Comparison of ENCODE assay signal across 26 cellular contexts in the genomic region with DNA sequence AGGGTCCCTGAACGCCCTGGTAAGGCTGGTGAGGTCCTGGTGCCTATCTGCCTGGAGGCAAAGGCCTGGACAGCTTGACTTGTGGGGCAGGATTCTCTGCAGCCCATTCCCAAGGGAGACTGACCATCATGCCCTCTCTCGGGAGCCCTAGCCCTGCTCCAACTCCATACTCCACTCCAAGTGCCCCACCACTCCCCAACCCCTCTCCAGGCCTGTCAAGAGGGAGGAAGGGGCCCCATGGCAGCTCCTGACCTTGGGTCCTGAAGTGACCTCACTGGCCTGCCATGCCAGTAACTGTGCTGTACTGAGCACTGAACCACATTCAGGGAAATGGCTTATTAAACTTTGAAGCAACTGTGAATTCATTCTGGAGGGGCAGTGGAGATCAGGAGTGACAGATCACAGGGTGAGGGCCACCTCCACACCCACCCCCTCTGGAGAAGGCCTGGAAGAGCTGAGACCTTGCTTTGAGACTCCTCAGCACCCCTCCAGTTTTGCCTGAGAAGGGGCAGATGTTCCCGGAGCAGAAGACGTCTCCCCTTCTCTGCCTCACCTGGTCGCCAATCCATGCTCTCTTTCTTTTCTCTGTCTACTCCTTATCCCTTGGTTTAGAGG. TPM values are rescaled to one million over a fixed set of nuclear protein-coding genes. Genes with fewer than 3 reads are reported as not detected.
DNase-seq lines count a peak whose midpoint lies in the region; FAIRE-seq and TF ChIP-seq lines count a peak whose summit lies in the region.
"Had no signal": no experiment of that assay in that cellular context is flagged by ENCODE, and none has a peak within 500 bp of the region (broad histone marks: within the 10 kb centered on the region; RNA-seq: fewer than 3 reads in every experiment).

No MANE protein-coding gene starts in this region.

- H3K23me2 ChIP-seq in H1 (ENCODE audit: low read depth, low read length), result peaks cover 2% of the 10 kb centered on the region; the same call in 1 of the 2 replicates

- no peak overlapping the region for H3K56ac ChIP-seq in H1 (replicated peaks; ENCODE audit: insufficient read length, low read depth, low read length)

- H3K4me3 Mint-ChIP-seq in activated T-cell treated with anti-CD3 and anti-CD28 coated beads, Interleukin-2, amount 50 U/mL, for 24 hours, result no peak overlapping the region
- H3K4me3 Mint-ChIP-seq in endothelial cell (ENCODE audit: unreplicated experiment), result peak overlapping the region; percentile 78
- H3K4me3 Mint-ChIP-seq in neural progenitor cell, result no peak overlapping the region
- H3K4me3 Mint-ChIP-seq: CD14-positive monocyte; CD4-positive, alpha-beta T cell had no signal

- 83% methylated on average over 5 of the region's 5 CpGs; no CpG with 5 or more reads in 1 of the 2 experiments for WGBS in H1 (ENCODE audit: extremely low coverage in 1 of 2, insufficient coverage in 1 of 2, insufficient read length in 1 of 2, insufficient replicate concordance in 2 of 2, low coverage in 1 of 2, low lambda C conversion rate in 2 of 2, missing lambda C conversion rate in 1 of 2), 2 experiments

- no peak for TF ChIP-seq RAD21 in H1 (IDR thresholded peaks at IDR 0.05 in 1 of 2, conservative IDR thresholded peaks at IDR 0.05 in 1 of 2; ENCODE audit: low read depth in 2 of 2, low read length in 2 of 2)

- H4K8ac ChIP-seq in H1 (ENCODE audit: extremely low read depth, insufficient read depth, low read length), result no peak overlapping the region

- no peak overlapping the region for H2AK5ac ChIP-seq in H1 (ENCODE audit: low read depth, low read length)

- H3K23ac ChIP-seq in H1 (ENCODE audit: insufficient read length), result no peak overlapping the region

- H2BK15ac ChIP-seq in H1 (ENCODE audit: low read length), result 0 out of 2 replicates have a peak overlapping the region, but pooled peaks have one; percentile 53

- H2BK5ac ChIP-seq in H1 (ENCODE audit: low read depth, low read length), result no peak overlapping the region

- H3K9me3 ChIP-seq in H1 (ENCODE audit: insufficient read depth in 2 of 2, low read depth in 1 of 2, low read length in 1 of 2), result 0 out of 4 replicates have a peak, but pooled peaks cover 0 to 3% of the 10 kb centered on the region in 2 experiments
- H3K9me3 ChIP-seq in neural progenitor cell (ENCODE audit: low read depth), result no peaks in the 10 kb centered on the region
- H3K9me3 ChIP-seq: A549, BE2C had no signal

- H3K27ac ChIP-seq in H1 (ENCODE audit: low read depth, low read length) (no peak overlapping the region), neural progenitor cell (no peak overlapping the region)
- H3K27ac ChIP-seq: A549; BLaER1 treated with 17β-estradiol and CSF1 and Interleukin-3, amounts not matched to agents 10 nM and 100 nM had no signal

- CTCF ChIA-PET in H1 (lab: Charles Lee; ENCODE audit: partially characterized antibody), result interaction anchor here (0.7 to 11.3 kb wide), 9 partner anchors 15 to 177 kb away, joined by 3 to 226 read pairs (median 5); a partner anchor contains a TSS

- H3K14ac ChIP-seq in H1 (ENCODE audit: insufficient read length), result no peak overlapping the region

- H2AFZ ChIP-seq in H1 (ENCODE audit: low read length) (no peak overlapping the region), neural progenitor cell (replicated peaks) (no peak overlapping the region)

- H3F3A ChIP-seq in neural progenitor cell (ENCODE audit: low read depth), result peaks cover 17% of the 10 kb centered on the region

- TF ChIP-seq CTCF in H1 (IDR thresholded peaks at IDR 0.05; ENCODE audit: control extremely low read depth in 1 of 3, insufficient read depth in 1 of 3, low read depth in 1 of 3, low read length in 3 of 3), result no peak
- no peak for TF ChIP-seq CTCF in endothelial cell (IDR thresholded peaks at IDR 0.05; ENCODE audit: unreplicated experiment)
- TF ChIP-seq CTCF in neural progenitor cell (IDR thresholded peaks at IDR 0.05), result no peak

- H3K18ac ChIP-seq in H1 (ENCODE audit: extremely low read depth, low read length), result no peak overlapping the region

- H4K91ac ChIP-seq in H1 (replicated peaks; ENCODE audit: insufficient read length, low read length), result no peak overlapping the region

- no peaks in the 10 kb centered on the region for H3K36me3 ChIP-seq in H1 (ENCODE audit: control insufficient read depth in 2 of 4, insufficient read depth in 4 of 4, low read length in 3 of 4)
- H3K36me3 ChIP-seq in neural progenitor cell, result no peaks in the 10 kb centered on the region
- H3K36me3 ChIP-seq: BE2C; BLaER1 treated with 17β-estradiol and CSF1 and Interleukin-3, amounts not matched to agents 10 nM and 100 nM had no signal

- H4K20me1 ChIP-seq in H1 (replicated peaks in 1 of 2; ENCODE audit: control insufficient read depth in 1 of 2, insufficient read depth in 2 of 2, low read length in 2 of 2) (no peaks in the 10 kb centered on the region), neural progenitor cell (ENCODE audit: low read depth) (no peaks in the 10 kb centered on the region)
- H4K20me1 ChIP-seq: BLaER1 treated with 17β-estradiol and CSF1 and Interleukin-3, amounts not matched to agents 10 nM and 100 nM had no signal

- H3K79me2 ChIP-seq in H1 (ENCODE audit: control insufficient read depth in 1 of 2, insufficient read depth in 2 of 2, low read length in 2 of 2) (no peaks in the 10 kb centered on the region), neural progenitor cell (ENCODE audit: low read depth) (no peaks in the 10 kb centered on the region)

- DNase-seq in activated T-cell treated with anti-CD3 and anti-CD28 coated beads, Interleukin-2, amount 50 U/mL, for 24 hours, result no peak
- no peak for DNase-seq in activated T-cell treated with anti-CD3 and anti-CD28 coated beads, Interleukin-2, amount 50 U/mL, for 1 hour
- DNase-seq in H1 (ENCODE audit: low read depth in 1 of 2, low spot score in 2 of 2) (no peak), endothelial cell (ENCODE audit: low spot score) (no peak), neural progenitor cell (ENCODE audit: low spot score) (no peak), NOMO-1 (lab: John Stamatoyannopoulos, UW; ENCODE audit: unreplicated experiment in 2 of 2) (no peak), NK-92 (lab: John Stamatoyannopoulos, UW; ENCODE audit: unreplicated experiment) (no peak)
- DNase-seq: 8988T; ACHN; AML-193; BE2C; Calu3; CD4-positive, alpha-beta T cell; COR-L47; DMS53; DMS79 treated with DMSO at 0.1 percent for 48 hours; GF-D8; GOT3; H7; HCEC 1CT had no signal

- H3K9me3 Mint-ChIP-seq in activated T-cell treated with anti-CD3 and anti-CD28 coated beads, Interleukin-2, amount 50 U/mL, for 24 hours, result no peaks in the 10 kb centered on the region
- H3K9me3 Mint-ChIP-seq in endothelial cell (ENCODE audit: unreplicated experiment), result no peaks in the 10 kb centered on the region
- H3K9me3 Mint-ChIP-seq in neural progenitor cell, result peaks cover 8% of the 10 kb centered on the region
- H3K9me3 Mint-ChIP-seq: CD4-positive, alpha-beta T cell had no signal

- no peaks in the 10 kb centered on the region for H3K36me3 Mint-ChIP-seq in activated T-cell treated with anti-CD3 and anti-CD28 coated beads, Interleukin-2, amount 50 U/mL, for 24 hours (ENCODE audit: low read depth)
- H3K36me3 Mint-ChIP-seq in endothelial cell (ENCODE audit: low read depth, unreplicated experiment) (peaks cover 60% of the 10 kb centered on the region), neural progenitor cell (no peaks in the 10 kb centered on the region)
- H3K36me3 Mint-ChIP-seq: CD14-positive monocyte had no signal

- H3K4me1 Mint-ChIP-seq in activated T-cell treated with anti-CD3 and anti-CD28 coated beads, Interleukin-2, amount 50 U/mL, for 24 hours (ENCODE audit: low read depth), result peaks cover 14% of the 10 kb centered on the region
- H3K4me1 Mint-ChIP-seq in endothelial cell (ENCODE audit: unreplicated experiment), result peaks cover 48% of the 10 kb centered on the region
- peaks cover 26% of the 10 kb centered on the region for H3K4me1 Mint-ChIP-seq in neural progenitor cell

- H4K5ac ChIP-seq in H1 (ENCODE audit: insufficient read length, low read depth, low read length), result no peak overlapping the region

- H3K27me3 Mint-ChIP-seq in activated T-cell treated with anti-CD3 and anti-CD28 coated beads, Interleukin-2, amount 50 U/mL, for 24 hours, result peaks cover 25% of the 10 kb centered on the region
- peaks cover 33% of the 10 kb centered on the region for H3K27me3 Mint-ChIP-seq in endothelial cell (ENCODE audit: unreplicated experiment)
- H3K27me3 Mint-ChIP-seq in neural progenitor cell (ENCODE audit: insufficient read depth, low read depth), result peaks cover 10% of the 10 kb centered on the region
- H3K27me3 Mint-ChIP-seq: CD4-positive, alpha-beta T cell had no signal

- H3K9ac ChIP-seq in H1 (replicated peaks in 1 of 4; ENCODE audit: extremely low read depth in 1 of 4, low read depth in 3 of 4, low read length in 3 of 4) (no peak overlapping the region), neural progenitor cell (no peak overlapping the region)
- H3K9ac ChIP-seq: BLaER1 treated with 17β-estradiol and CSF1 and Interleukin-3, amounts not matched to agents 10 nM and 100 nM had no signal

- H3K4me2 ChIP-seq in H1 (ENCODE audit: insufficient read depth in 1 of 2, low read depth in 2 of 2, low read length in 2 of 2) (no peak overlapping the region), neural progenitor cell (no peak overlapping the region)
- H3K4me2 ChIP-seq: A549; BLaER1 treated with 17β-estradiol and CSF1 and Interleukin-3, amounts not matched to agents 10 nM and 100 nM had no signal

- no peak overlapping the region for H3K4ac ChIP-seq in H1 (replicated peaks; ENCODE audit: insufficient read length, low read depth, low read length)

- no peak for TF ChIP-seq EP300 in H1 (IDR thresholded peaks at IDR 0.05; ENCODE audit: borderline replicate concordance in 1 of 2, low read depth in 2 of 2, low read length in 2 of 2)

- no peak for FAIRE-seq in H1 (lab: Jason Lieb, UNC)
- FAIRE-seq: A549, GM12892 had no signal

- no peak for TF ChIP-seq POLR2A in H1 (IDR thresholded peaks at IDR 0.05; ENCODE audit: control extremely low read depth in 1 of 2, low read depth in 2 of 2, low read length in 2 of 2)

- H3K27me3 ChIP-seq in H1 (replicated peaks in 1 of 4; ENCODE audit: control insufficient read depth in 3 of 4, extremely low read depth in 1 of 4, insufficient read depth in 3 of 4, low read length in 3 of 4) (peaks cover 0 to 3% (median 2%) of the 10 kb centered on the region in 4 experiments; a peak in 3 of 7 replicates), neural progenitor cell (peaks cover 27% of the 10 kb centered on the region)
- H3K27me3 ChIP-seq: BE2C had no signal

- no peak overlapping the region for H2BK12ac ChIP-seq in H1 (ENCODE audit: low read depth, low read length)

- peaks cover 0 to 5% (median 1%) of the 10 kb centered on the region in 4 experiments; a peak in 2 of 7 replicates for H3K4me1 ChIP-seq in H1 (replicated peaks in 1 of 4; ENCODE audit: control insufficient read depth in 3 of 4, insufficient read depth in 4 of 4, low read length in 3 of 4)
- H3K4me1 ChIP-seq in neural progenitor cell, result peaks cover 8% of the 10 kb centered on the region

- POLR2A ChIA-PET in H1 (lab: Charles Lee; ENCODE audit: partially characterized antibody), result interaction anchor here (1.0 kb wide), 1 partner anchor 183 kb away, joined by 3 read pairs; no protein-coding TSS in a partner anchor

- H2BK20ac ChIP-seq in H1 (ENCODE audit: low read length), result no peak overlapping the region

- H3K4me3 ChIP-seq in H1 (ENCODE audit: extremely low read depth in 1 of 4, insufficient read depth in 2 of 4, low read depth in 3 of 4, low read length in 4 of 4), result no peak overlapping the region
- H3K4me3 ChIP-seq in neural progenitor cell, result no peak overlapping the region
- H3K4me3 ChIP-seq: A549; BLaER1 treated with 17β-estradiol and CSF1 and Interleukin-3, amounts not matched to agents 10 nM and 100 nM had no signal

- H3K79me1 ChIP-seq in H1 (ENCODE audit: low read depth, low read length), result no peaks in the 10 kb centered on the region; the same call in 1 of the 2 replicates

- peak overlapping the region; percentile 38 for H3K27ac Mint-ChIP-seq in activated T-cell treated with anti-CD3 and anti-CD28 coated beads, Interleukin-2, amount 50 U/mL, for 24 hours
- peak overlapping the region; percentile 32 for H3K27ac Mint-ChIP-seq in endothelial cell (ENCODE audit: unreplicated experiment)
- H3K27ac Mint-ChIP-seq in neural progenitor cell, result peak overlapping the region; percentile 40
- H3K27ac Mint-ChIP-seq: CD4-positive, alpha-beta T cell had no signal

- H2BK120ac ChIP-seq in H1 (replicated peaks; ENCODE audit: low read depth, low read length), result no peak overlapping the region

RNA-seq across cellular contexts. Expression of a gene that starts 23.5 kb away (rescaled TPM):
- total RNA-seq in H1 (2021; fragmentation: NEBNext Ultra II Directional; extraction: Animal tissue kit (Norgen Biotek cat#: 25700)), result not detected in 2 replicates
- polyA plus RNA-seq in H1 (2011; rRNA removed), result 0.05 and 0.08 TPM in 2 replicates
- polyA plus RNA-seq in H1 (2011; cell fraction: cytosol; rRNA removed), result 0.08 TPM
- polyA plus RNA-seq in H1 (2011; cell fraction: nucleus; rRNA removed), result 0.07 TPM
- 0.13 to 0.24 TPM (median 0.15 TPM) in 3 of 4 replicates, not detected in the other for polyA plus RNA-seq in H1 (2012, experiment 1 of 2)
- not detected for polyA plus RNA-seq in H1 (2012, experiment 2 of 2)
- polyA plus RNA-seq in H1 (2013, experiment 1 of 2), result 0.04 TPM
- 0.13 TPM for polyA plus RNA-seq in H1 (2013, experiment 2 of 2)
- polyA minus RNA-seq in H1 (2011; rRNA and poly(A)+ RNA removed), result not detected in 2 replicates
- polyA minus RNA-seq in H1 (2011; cell fraction: cytosol; rRNA and poly(A)+ RNA removed), result not detected
- polyA minus RNA-seq in H1 (2011; cell fraction: nucleus; rRNA and poly(A)+ RNA removed), result not detected
- 0.49 TPM for total RNA-seq in endothelial cell (ENCODE audit: unreplicated experiment)
- 0.32 and 0.34 TPM in 2 replicates for total RNA-seq in neural progenitor cell (ENCODE audit: low replicate concordance)
- total RNA-seq: CD4-positive, alpha-beta T cell; Daoy; G401 had no signal

RNA-seq across cellular contexts. Expression of a gene that starts 37.1 kb away (rescaled TPM):
- 0.32 and 0.59 TPM in 2 replicates for total RNA-seq in H1 (2021; fragmentation: NEBNext Ultra II Directional; extraction: Animal tissue kit (Norgen Biotek cat#: 25700))
- 0.20 and 0.32 TPM in 2 replicates for polyA plus RNA-seq in H1 (2011; rRNA removed)
- 0.23 TPM for polyA plus RNA-seq in H1 (2011; cell fraction: cytosol; rRNA removed)
- 0.50 TPM for polyA plus RNA-seq in H1 (2011; cell fraction: nucleus; rRNA removed)
- polyA plus RNA-seq in H1 (2012, experiment 1 of 2), result 0.18 to 0.35 TPM (median 0.30 TPM) in 4 replicates
- 0.16 TPM for polyA plus RNA-seq in H1 (2012, experiment 2 of 2)
- polyA plus RNA-seq in H1 (2013, experiment 1 of 2), result 0.97 TPM
- polyA plus RNA-seq in H1 (2013, experiment 2 of 2), result 0.88 TPM
- 0.27 and 0.69 TPM in 2 replicates for polyA minus RNA-seq in H1 (2011; rRNA and poly(A)+ RNA removed)
- polyA minus RNA-seq in H1 (2011; cell fraction: cytosol; rRNA and poly(A)+ RNA removed), result not detected
- not detected for polyA minus RNA-seq in H1 (2011; cell fraction: nucleus; rRNA and poly(A)+ RNA removed)
- total RNA-seq in endothelial cell (ENCODE audit: unreplicated experiment) (1,308 TPM), neural progenitor cell (ENCODE audit: low replicate concordance) (0.25 TPM in 1 of 2 replicates, not detected in the other)
- total RNA-seq: Calu3; CD4-positive, alpha-beta T cell; G401; H7 had no signal

Comparison
In these comparisons a context has a peak if more than half of its experiments do, and no peak if none do; other contexts are left out.
1. RNA of a gene that starts 37.1 kb away (total RNA-seq): 1,308 TPM in endothelial cell (single experiment); 0.32 to 0.59 TPM in H1 and 0.25 TPM in neural progenitor cell; every median in the first group is over 100 times any median in the second.
2. Peak in every context shown above with its lines, with median percentiles within 50 percentile points of each other: H3K27ac Mint-ChIP-seq.